ENCODE assay signal across 14 cellular contexts in genomic region chr20:62337558-62338293, GRCh38. TPM values are rescaled to one million over a fixed set of nuclear protein-coding genes. Genes with fewer than 3 reads are reported as not detected.
DNase-seq lines count a peak whose midpoint lies in the region; ATAC-seq, FAIRE-seq and TF ChIP-seq lines count a peak whose summit lies in the region.
"Had no signal": no experiment of that assay in that cellular context is flagged by ENCODE, and none has a peak within 500 bp of the region (broad histone marks: within the 10 kb centered on the region; RNA-seq: fewer than 3 reads in every experiment).

No MANE protein-coding gene starts in this region.

- POLR2A ChIA-PET in Caco-2 (lab: Charles Lee), result interaction anchor here (0.6 kb wide), 1 partner anchor 42 kb away, joined by 4 read pairs; no protein-coding TSS in a partner anchor
- POLR2A ChIA-PET in CD8-positive, alpha-beta T cell (lab: Charles Lee), result no interaction called here

- H3K27ac ChIP-seq in kidney (ENCODE audit: low read depth in 2 of 2, low read length in 2 of 2) (no peak overlapping the region), GM23338 (ENCODE audit: low read depth) (no peak overlapping the region)
- no peak overlapping the region for H3K27ac ChIP-seq in CD8-positive, alpha-beta T cell (ENCODE audit: low read depth, low read length)
- H3K27ac ChIP-seq: coronary artery had no signal

- H3K9me3 Mint-ChIP-seq in Caco-2 (ENCODE audit: unreplicated experiment) (no peaks in the 10 kb centered on the region), GM23338 (no peaks in the 10 kb centered on the region)
- H3K9me3 Mint-ChIP-seq in CD8-positive, alpha-beta T cell, result no peaks in the 10 kb centered on the region

- FAIRE-seq in kidney (lab: Jason Lieb, UNC), result no peak
- FAIRE-seq: small intestine had no signal

- no peak overlapping the region for H3K4me3 ChIP-seq in Caco-2 (ENCODE audit: low read depth, low read length)
- H3K4me3 ChIP-seq in Loucy (ENCODE audit: low read length, poor library complexity, severe bottlenecking), result no peak overlapping the region
- H3K4me3 ChIP-seq in kidney (ENCODE audit: low read length in 2 of 2), result no peak overlapping the region
- H3K4me3 ChIP-seq in GM23338, result no peak overlapping the region
- no peak overlapping the region for H3K4me3 ChIP-seq in CD8-positive, alpha-beta T cell (ENCODE audit: low read depth, low read length)
- H3K4me3 ChIP-seq: coronary artery, upper lobe of left lung had no signal

- H3K36me3 ChIP-seq in Caco-2 (ENCODE audit: control insufficient read depth, insufficient read depth, low read length), result peaks cover 32% of the 10 kb centered on the region
- H3K36me3 ChIP-seq in Loucy (ENCODE audit: insufficient read depth, low read length), result no peaks in the 10 kb centered on the region
- peaks cover 31 to 37% of the 10 kb centered on the region in 2 donors for H3K36me3 ChIP-seq in kidney (ENCODE audit: control insufficient read depth in 1 of 2, insufficient read depth in 2 of 2, low read length in 2 of 2)
- H3K36me3 ChIP-seq in GM23338 (ENCODE audit: insufficient read depth), result peaks cover 22% of the 10 kb centered on the region
- no peaks in the 10 kb centered on the region for H3K36me3 ChIP-seq in CD8-positive, alpha-beta T cell (ENCODE audit: insufficient read depth, low read length)
- H3K36me3 ChIP-seq: BE2C had no signal

- no peak overlapping the region for H3K4me3 Mint-ChIP-seq in Caco-2 (ENCODE audit: unreplicated experiment)
- no peak overlapping the region for H3K4me3 Mint-ChIP-seq in GM23338
- no peak overlapping the region for H3K4me3 Mint-ChIP-seq in CD8-positive, alpha-beta T cell

- peaks cover 100% of the 10 kb centered on the region for H3K36me3 Mint-ChIP-seq in Caco-2 (ENCODE audit: insufficient read depth, unreplicated experiment)
- H3K36me3 Mint-ChIP-seq in GM23338 (ENCODE audit: low read depth), result peaks cover 48% of the 10 kb centered on the region
- no peaks in the 10 kb centered on the region for H3K36me3 Mint-ChIP-seq in CD8-positive, alpha-beta T cell

- H2AFZ ChIP-seq in Loucy (ENCODE audit: low read length) (no peak overlapping the region; the same call in 1 of the 2 replicates), GM23338 (no peak overlapping the region)

- CTCF ChIA-PET in Caco-2 (lab: Charles Lee), result no interaction called here
- CTCF ChIA-PET in CD8-positive, alpha-beta T cell (lab: Charles Lee), result no interaction called here

- H3K4me1 ChIP-seq in Caco-2 (no peaks in the 10 kb centered on the region), Loucy (ENCODE audit: insufficient read depth, low read length, poor library complexity, severe bottlenecking) (peaks cover 4% of the 10 kb centered on the region), kidney (ENCODE audit: control insufficient read depth in 1 of 2, insufficient read depth in 1 of 2, low read depth in 1 of 2, low read length in 2 of 2) (no peaks in the 10 kb centered on the region), GM23338 (ENCODE audit: insufficient read depth) (no peaks in the 10 kb centered on the region)
- H3K4me1 ChIP-seq in CD8-positive, alpha-beta T cell (ENCODE audit: insufficient read depth, low read length), result no peaks in the 10 kb centered on the region
- H3K4me1 ChIP-seq: BE2C, upper lobe of left lung had no signal

- H3K4me2 ChIP-seq in Loucy (ENCODE audit: low read depth, low read length, poor library complexity, severe bottlenecking), result peak overlapping the region; percentile 34
- no peak overlapping the region for H3K4me2 ChIP-seq in GM23338

- H3K9me2 ChIP-seq in Loucy (replicated peaks; ENCODE audit: low read depth, low read length) (no peaks in the 10 kb centered on the region), GM23338 (ENCODE audit: insufficient read depth) (no peaks in the 10 kb centered on the region)

- intact Hi-C loops in Caco-2 (cut with micrococcal nuclease; ENCODE audit: unreplicated experiment) (no loop called here), kidney (cut with DNase I) (no loop called here)
- intact Hi-C loops in CD8-positive, alpha-beta T cell (cut with DNase I, micrococcal nuclease), result no loop called here

- H3K27me3 ChIP-seq in Caco-2 (replicated peaks; ENCODE audit: control insufficient read depth, insufficient read depth, low read length), result no peaks in the 10 kb centered on the region
- no peaks in the 10 kb centered on the region for H3K27me3 ChIP-seq in Loucy (ENCODE audit: insufficient read depth, low read length, poor library complexity, severe bottlenecking)
- H3K27me3 ChIP-seq in GM23338 (ENCODE audit: insufficient read depth), result no peaks in the 10 kb centered on the region
- no peaks in the 10 kb centered on the region for H3K27me3 ChIP-seq in CD8-positive, alpha-beta T cell (ENCODE audit: insufficient read depth, low read length)
- H3K27me3 ChIP-seq: BE2C, upper lobe of left lung had no signal

- no peaks in the 10 kb centered on the region for H3K27me3 Mint-ChIP-seq in Caco-2 (ENCODE audit: insufficient read depth, unreplicated experiment)
- H3K27me3 Mint-ChIP-seq in GM23338 (ENCODE audit: insufficient read depth, low read depth, poor library complexity), result peaks cover 10% of the 10 kb centered on the region
- peaks cover 7% of the 10 kb centered on the region for H3K27me3 Mint-ChIP-seq in CD8-positive, alpha-beta T cell (ENCODE audit: low read depth)

- TF ChIP-seq CTCF in Caco-2 (IDR thresholded peaks at IDR 0.05; ENCODE audit: insufficient read depth in 1 of 2, low read depth in 1 of 2, low read length in 1 of 2, severe bottlenecking in 1 of 2, unreplicated experiment in 1 of 2) (no peak), Loucy (conservative IDR thresholded peaks at IDR 0.05; ENCODE audit: low read length) (no peak), kidney (IDR thresholded peaks at IDR 0.05; ENCODE audit: borderline replicate concordance, extremely low read depth, insufficient read depth) (no peak), GM23338 (conservative IDR thresholded peaks at IDR 0.05; ENCODE audit: low read depth in 2 of 2) (no peak)
- no peak for TF ChIP-seq CTCF in CD8-positive, alpha-beta T cell (IDR thresholded peaks at IDR 0.05)

- H3K79me2 ChIP-seq in Loucy (ENCODE audit: insufficient read depth, low read length) (no peaks in the 10 kb centered on the region), GM23338 (replicated peaks; ENCODE audit: insufficient read depth) (peaks cover 12% of the 10 kb centered on the region; the same call in 1 of the 2 replicates)

- H3K4me1 Mint-ChIP-seq in Caco-2 (ENCODE audit: low read depth, unreplicated experiment) (peaks cover 6% of the 10 kb centered on the region), GM23338 (no peaks in the 10 kb centered on the region)
- no peaks in the 10 kb centered on the region for H3K4me1 Mint-ChIP-seq in CD8-positive, alpha-beta T cell (ENCODE audit: low read depth)

- H3K9ac ChIP-seq in Loucy (ENCODE audit: low read depth, low read length, poor library complexity, severe bottlenecking), result no peak overlapping the region
- no peak overlapping the region for H3K9ac ChIP-seq in kidney (ENCODE audit: low read length in 2 of 2)

- no peak for DNase-seq in Caco-2
- DNase-seq in kidney, result peak; percentile 76
- DNase-seq in NCI-H774 (lab: John Stamatoyannopoulos, UW), result no peak
- DNase-seq in GM23338 (ENCODE audit: low spot score), result no peak
- DNase-seq in CD8-positive, alpha-beta T cell, result no peak
- DNase-seq: BE2C, islet precursor cell, NCI-H1436, small intestine had no signal

- no peaks in the 10 kb centered on the region for H3F3A ChIP-seq in Loucy (ENCODE audit: low read depth)
- H3F3A ChIP-seq in GM23338 (replicated peaks; ENCODE audit: low read depth), result peaks cover 7% of the 10 kb centered on the region; the same call in 1 of the 2 replicates

- H3K9me3 ChIP-seq in Caco-2, result no peaks in the 10 kb centered on the region
- no peaks in the 10 kb centered on the region for H3K9me3 ChIP-seq in Loucy (ENCODE audit: insufficient read depth, low read depth, low read length)
- H3K9me3 ChIP-seq in kidney (ENCODE audit: control insufficient read depth in 1 of 2, low read length in 2 of 2), result no peaks in the 10 kb centered on the region
- no peaks in the 10 kb centered on the region for H3K9me3 ChIP-seq in CD8-positive, alpha-beta T cell (ENCODE audit: low read length)
- H3K9me3 ChIP-seq: BE2C, upper lobe of left lung had no signal

- peak; percentile 36 for ATAC-seq in GM19324 (IDR thresholded peaks at IDR 0.05; ENCODE audit: low FRiP score, unreplicated experiment)
- ATAC-seq in GM23338, result no peak
- no peak for ATAC-seq in CD8-positive, alpha-beta T cell
- ATAC-seq in HG03039 (IDR thresholded peaks at IDR 0.05; ENCODE audit: unreplicated experiment), result no peak

- TSS peak; percentile 22 for BruUV-seq in Caco-2 (replicated peaks; lab: Mats Ljungman, UMichigan)

- H3K27ac Mint-ChIP-seq in Caco-2 (ENCODE audit: unreplicated experiment), result peak overlapping the region; percentile 73
- H3K27ac Mint-ChIP-seq in GM23338, result no peak overlapping the region
- H3K27ac Mint-ChIP-seq in CD8-positive, alpha-beta T cell, result no peak overlapping the region

- H4K20me1 ChIP-seq in Loucy (ENCODE audit: insufficient read depth, low read length, poor library complexity, severe bottlenecking), result no peaks in the 10 kb centered on the region
- H4K20me1 ChIP-seq in GM23338 (replicated peaks; ENCODE audit: insufficient read depth), result no peaks in the 10 kb centered on the region

TF ChIP-seq in GM23338, 12 proteins besides CTCF, POLR2A, EP300 and RAD21 (continues in another document):
- TF ChIP-seq ZNF331 (CRISPR knock-in tag; IDR thresholded peaks at IDR 0.05; ENCODE audit: low read depth) (no peak), EZH2phosphoT487 (IDR thresholded peaks at IDR 0.05; ENCODE audit: unreplicated experiment) (no peak)

RNA-seq across cellular contexts. Expression of gene LAMA5, which starts 29.4 kb away (rescaled TPM):
- total RNA-seq in Caco-2 (2022) (1,050 and 1,125 TPM in 2 replicates), kidney (342 TPM)
- polyA plus RNA-seq in kidney (ENCODE audit: insufficient read depth, low read depth, low replicate concordance) (94.0 TPM), GM23338 (2016; fragmentation: Nextera tagmentation; extraction: Ambion mirVana) (192 and 201 TPM in 2 replicates)
- 215 and 298 TPM in 2 replicates for total RNA-seq in GM23338 (2014; rRNA removed; shearing (Covaris generic))
- 1 to 10 TPM in 1 of 2 experiments, under 1 TPM in 1; 0.28 to 1.1 TPM for total RNA-seq in CD8-positive, alpha-beta T cell

RNA-seq across cellular contexts. Expression of gene ADRM1, which starts 34.9 kb away (rescaled TPM):
- total RNA-seq in Caco-2 (2022), result 261 and 263 TPM in 2 replicates
- 64.4 TPM for total RNA-seq in kidney
- 79.4 TPM for polyA plus RNA-seq in kidney (ENCODE audit: insufficient read depth, low read depth, low replicate concordance)
- 223 and 243 TPM in 2 replicates for total RNA-seq in GM23338 (2014; rRNA removed; shearing (Covaris generic))
- polyA plus RNA-seq in GM23338 (2016; fragmentation: Nextera tagmentation; extraction: Ambion mirVana), result 206 and 224 TPM in 2 replicates
- total RNA-seq in CD8-positive, alpha-beta T cell, result 10 to 100 TPM; 52.7 to 52.9 TPM

RNA-seq across cellular contexts. Expression of gene RPS21, which starts 49.2 kb away (rescaled TPM):
- total RNA-seq in Caco-2 (2022), result 4,496 and 4,723 TPM in 2 replicates
- 1,221 TPM for total RNA-seq in kidney
- polyA plus RNA-seq in kidney (ENCODE audit: insufficient read depth, low read depth, low replicate concordance), result 2,336 TPM
- 759 and 964 TPM in 2 replicates for total RNA-seq in GM23338 (2014; rRNA removed; shearing (Covaris generic))
- 2,298 and 2,471 TPM in 2 replicates for polyA plus RNA-seq in GM23338 (2016; fragmentation: Nextera tagmentation; extraction: Ambion mirVana)
- total RNA-seq in CD8-positive, alpha-beta T cell, result 1,000 to 10,000 TPM; 3,441 to 3,445 TPM

Comparison
In these comparisons a context has a peak if more than half of its experiments do, and no peak if none do; other contexts are left out.
1. RNA of gene LAMA5, which starts 29.4 kb away (total RNA-seq): 1,050 to 1,125 TPM in Caco-2, 342 TPM in kidney (single experiment) and 215 to 298 TPM in GM23338; 0.28 to 1.1 TPM in CD8-positive, alpha-beta T cell; every median in the first group is over 100 times any median in the second.